Comparison of ENCODE assay signal across 1 cellular context in genomic region chr7:100090527-100091410, GRCh38.
TF ChIP-seq lines count a peak whose summit lies in the region.

No MANE protein-coding gene starts in this region.

TF ChIP-seq in HCT116, 20 proteins besides CTCF, POLR2A, EP300 and RAD21 (continued from another document):
- TF ChIP-seq EZH2 (IDR thresholded peaks at IDR 0.05), result no peak
